ENCODE assay signal across 14 cellular contexts in the genomic region with DNA sequence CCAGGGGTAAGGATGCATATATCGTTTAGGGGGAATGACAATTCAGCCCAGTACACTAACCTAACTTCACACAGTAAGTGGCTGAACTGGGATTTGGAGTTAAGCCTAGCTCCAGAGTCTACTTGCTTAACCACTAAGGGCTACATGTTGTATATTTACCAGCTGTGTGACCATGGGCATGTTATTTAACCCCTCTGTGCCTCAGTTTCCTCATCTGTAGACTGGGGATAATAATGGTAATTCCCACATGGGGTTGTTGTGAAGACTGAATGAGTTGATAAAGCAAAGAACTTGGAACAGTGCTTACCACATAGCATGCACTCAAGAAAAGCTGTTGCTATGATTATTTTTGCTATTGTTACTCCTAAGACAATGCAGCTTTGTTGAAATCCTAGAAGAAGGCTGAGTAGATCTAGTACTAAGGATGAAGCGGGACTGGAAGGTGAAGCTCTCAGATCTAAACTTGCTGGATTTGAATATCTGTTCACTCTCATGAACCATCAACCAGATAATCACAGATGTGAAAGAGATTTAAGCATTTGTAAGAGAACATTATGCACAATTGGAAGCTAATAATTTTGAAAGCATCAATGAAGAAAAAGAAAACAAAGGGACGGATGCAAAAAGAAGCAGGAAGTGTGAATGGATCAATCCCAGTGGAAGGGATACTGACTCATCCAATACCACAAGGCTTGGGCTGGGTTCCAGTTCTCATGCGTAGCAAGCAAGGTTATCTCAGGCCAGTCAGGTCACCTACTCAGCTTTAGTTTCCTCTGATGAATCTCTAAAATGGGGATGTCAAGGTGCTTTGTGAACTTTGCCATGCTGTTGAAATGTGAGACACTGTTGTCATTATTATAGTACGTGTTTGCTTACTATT.
DNase-seq lines count a peak whose midpoint lies in the region; ATAC-seq and TF ChIP-seq lines count a peak whose summit lies in the region.
"Had no signal": no experiment of that assay in that cellular context is flagged by ENCODE, and none has a peak within 500 bp of the region (broad histone marks: within the 10 kb centered on the region; RNA-seq: fewer than 3 reads in every experiment).

No MANE protein-coding gene starts in this region.

- H2BK12ac ChIP-seq in mesenchymal stem cell (ENCODE audit: low read length in 2 of 2): no peak overlapping the region

- intact Hi-C loops in aorta (cut with DNase I): no loop called here
- intact Hi-C loops in activated CD4-positive, alpha-beta T cell treated with anti-CD3 and anti-CD28 coated beads for 36 hours (cut with DNase I, micrococcal nuclease): no loop called here

- 35% methylated on average over 3 of the region's 5 CpGs for WGBS in mesenchymal stem cell
- WGBS in aorta, 2 donors: 70 to 79% methylated on average over 5 of the region's 5 CpGs

- H3K9me3 Mint-ChIP-seq in activated CD4-positive, alpha-beta T cell treated with anti-CD3 and anti-CD28 coated beads for 36 hours (ENCODE audit: low read depth): no peaks in the 10 kb centered on the region

- peak overlapping the region; percentile 12 for H3K9ac ChIP-seq in mesenchymal stem cell (ENCODE audit: low read length)

- no peak for ATAC-seq in aorta (ENCODE audit: low FRiP score)
- no peak for ATAC-seq in activated CD4-positive, alpha-beta T cell treated with anti-CD3 and anti-CD28 coated beads for 36 hours
- ATAC-seq: activated CD8-positive, alpha-beta T cell treated with anti-CD3 and anti-CD28 coated beads, Interleukin-2, amount 10 ng/mL, durations not matched to agents 7 days and 5 days had no signal

- H3K4ac ChIP-seq in mesenchymal stem cell (ENCODE audit: low read depth in 1 of 2, low read length in 2 of 2): no peak overlapping the region

- H3K9me3 ChIP-seq in mesenchymal stem cell (ENCODE audit: control insufficient read depth, low read length) (no peaks in the 10 kb centered on the region), aorta (ENCODE audit: control insufficient read depth, low read length) (no peaks in the 10 kb centered on the region), HAP-1 (no peaks in the 10 kb centered on the region)

- DNase-seq in Daoy (ENCODE audit: low read depth) (peak; percentile 90), NCI-H226 (peak; percentile 74), cardiac fibroblast (ENCODE audit: low read depth in 2 of 2) (peak; percentile 82 to 93), mesenchymal stem cell (peak; percentile 41), Ammon's horn (ENCODE audit: low spot score) (no peak), aorta (no peak), HAP-1 (ENCODE audit: low spot score in 2 of 2) (no peak)
- no peak for DNase-seq in activated CD4-positive, alpha-beta T cell treated with anti-CD3 and anti-CD28 coated beads for 36 hours
- DNase-seq: activated CD8-positive, alpha-beta T cell treated with anti-CD3 and anti-CD28 coated beads, Interleukin-2, amount 10 ng/mL, durations not matched to agents 7 days and 5 days; effector CD4-positive, alpha-beta T cell; NCI-H1417 treated with DMSO at 0.1 percent for 48 hours; NCI-H82 had no signal

- no peak overlapping the region for H4K8ac ChIP-seq in mesenchymal stem cell (ENCODE audit: low read length)

- no peak overlapping the region for H2AK5ac ChIP-seq in mesenchymal stem cell (ENCODE audit: low read length, severe bottlenecking)

- H3K27ac Mint-ChIP-seq in activated CD4-positive, alpha-beta T cell treated with anti-CD3 and anti-CD28 coated beads for 36 hours: no peak overlapping the region
- H3K27ac Mint-ChIP-seq: activated CD8-positive, alpha-beta T cell treated with anti-CD3 and anti-CD28 coated beads, Interleukin-2, amount 10 ng/mL, durations not matched to agents 7 days and 5 days; activated naive CD8-positive, alpha-beta T cell had no signal

- H3K4me1 Mint-ChIP-seq in activated CD4-positive, alpha-beta T cell treated with anti-CD3 and anti-CD28 coated beads for 36 hours: no peaks in the 10 kb centered on the region

- no peak overlapping the region for H2BK5ac ChIP-seq in mesenchymal stem cell (ENCODE audit: low read depth, low read length, poor library complexity, severe bottlenecking)

- no peak overlapping the region for H3K4me2 ChIP-seq in mesenchymal stem cell (ENCODE audit: low read length, poor library complexity, severe bottlenecking)

- POLR2A ChIA-PET in activated CD4-positive, alpha-beta T cell treated with anti-CD3 and anti-CD28 coated beads for 36 hours (lab: Charles Lee): no interaction called here

- H3K36me3 ChIP-seq in mesenchymal stem cell (ENCODE audit: control insufficient read depth in 1 of 2, insufficient read depth in 2 of 2, low read depth in 1 of 2, low read length in 2 of 2) (no peaks in the 10 kb centered on the region), aorta (ENCODE audit: control insufficient read depth in 1 of 2, insufficient read depth in 2 of 2, low read length in 1 of 2) (no peaks in the 10 kb centered on the region), HAP-1 (replicated peaks) (no peaks in the 10 kb centered on the region)

- no peak overlapping the region for H3K23ac ChIP-seq in mesenchymal stem cell (ENCODE audit: low read length in 2 of 2)

- no peaks in the 10 kb centered on the region for H3K79me1 ChIP-seq in mesenchymal stem cell (replicated peaks; ENCODE audit: low read length, poor library complexity, severe bottlenecking)

- peak overlapping the region in 1 of 2 experiments; percentile 3 for H3K14ac ChIP-seq in mesenchymal stem cell (ENCODE audit: low read length in 2 of 2)

- no peak overlapping the region for H2BK120ac ChIP-seq in mesenchymal stem cell (ENCODE audit: low read depth, low read length)

- H3K4me1 ChIP-seq in mesenchymal stem cell (ENCODE audit: control insufficient read depth, insufficient read depth, low read depth, low read length): no peaks in the 10 kb centered on the region
- no peaks in the 10 kb centered on the region for H3K4me1 ChIP-seq in aorta (ENCODE audit: control insufficient read depth in 1 of 2, insufficient read depth in 2 of 2, low read length in 2 of 2)
- H3K4me1 ChIP-seq in HAP-1: no peaks in the 10 kb centered on the region

- H3K27me3 Mint-ChIP-seq in activated CD4-positive, alpha-beta T cell treated with anti-CD3 and anti-CD28 coated beads for 36 hours: peaks cover 14% of the 10 kb centered on the region

- TF ChIP-seq CTCF in cardiac fibroblast (IDR thresholded peaks at IDR 0.05; ENCODE audit: low read depth, low read length): no peak

- no peaks in the 10 kb centered on the region for H3K36me3 Mint-ChIP-seq in activated CD4-positive, alpha-beta T cell treated with anti-CD3 and anti-CD28 coated beads for 36 hours (ENCODE audit: low read depth)
- H3K36me3 Mint-ChIP-seq: activated naive CD8-positive, alpha-beta T cell had no signal

- no peak overlapping the region for H4K91ac ChIP-seq in mesenchymal stem cell (ENCODE audit: low read length)

- H3K27ac ChIP-seq in mesenchymal stem cell (ENCODE audit: low read length, poor library complexity, severe bottlenecking) (no peak overlapping the region), aorta (ENCODE audit: low read depth in 1 of 2, low read length in 2 of 2) (no peak overlapping the region)

- in situ Hi-C loops in HAP-1 (cut with MboI; ENCODE audit: low sequenced_read_pairs): no loop called here

- no peak overlapping the region for H2BK15ac ChIP-seq in mesenchymal stem cell (ENCODE audit: low read depth, poor library complexity, severe bottlenecking)

- CTCF ChIA-PET in activated CD4-positive, alpha-beta T cell treated with anti-CD3 and anti-CD28 coated beads for 36 hours (lab: Charles Lee): interaction anchor here (0.5 kb wide), 1 partner anchor 761 kb away, joined by 3 read pairs; no protein-coding TSS in a partner anchor

- H3K4me3 Mint-ChIP-seq in activated CD4-positive, alpha-beta T cell treated with anti-CD3 and anti-CD28 coated beads for 36 hours: no peak overlapping the region
- H3K4me3 Mint-ChIP-seq: activated CD8-positive, alpha-beta T cell treated with anti-CD3 and anti-CD28 coated beads, Interleukin-2, amount 10 ng/mL, durations not matched to agents 7 days and 5 days; activated naive CD8-positive, alpha-beta T cell had no signal

- H3K4me3 ChIP-seq in cardiac fibroblast (replicated peaks in 1 of 2; ENCODE audit: low read depth in 2 of 2, low read length in 2 of 2) (no peak overlapping the region), mesenchymal stem cell (ENCODE audit: insufficient read depth in 1 of 2, low read depth in 1 of 2, low read length in 2 of 2) (no peak overlapping the region), aorta (ENCODE audit: low read length in 2 of 2) (no peak overlapping the region), HAP-1 (no peak overlapping the region)
- H3K4me3 ChIP-seq: skin epidermis had no signal

- H3K18ac ChIP-seq in mesenchymal stem cell (ENCODE audit: low read depth in 1 of 2, low read length in 2 of 2): no peak overlapping the region

- no peak overlapping the region for H2AFZ ChIP-seq in mesenchymal stem cell (ENCODE audit: low read depth, low read length)

- peaks cover 0 to 13% of the 10 kb centered on the region in 2 experiments for H3K27me3 ChIP-seq in mesenchymal stem cell (ENCODE audit: control insufficient read depth in 1 of 2, insufficient read depth in 1 of 2, low read length in 2 of 2)
- peaks cover 0 to 2% of the 10 kb centered on the region in 2 donors for H3K27me3 ChIP-seq in aorta (ENCODE audit: control insufficient read depth in 1 of 2, insufficient read depth in 2 of 2, low read length in 1 of 2)
- no peaks in the 10 kb centered on the region; the same call in 1 of the 2 replicates for H3K27me3 ChIP-seq in HAP-1 (ENCODE audit: low read depth)

Comparison
In these comparisons a context has a peak if more than half of its experiments do, and no peak if none do; other contexts are left out.
1. DNase-seq: peak in Daoy (single experiment), NCI-H226 (single experiment), cardiac fibroblast (2 of 2) and mesenchymal stem cell (single experiment); none in Ammon's horn (single experiment), aorta (0 of 2), activated CD4-positive, alpha-beta T cell treated with anti-CD3 and anti-CD28 coated beads for 36 hours (single experiment) and HAP-1 (0 of 2).